In genomic region chr15:89136818-89137772, GRCh38 we compare ENCODE assay signal across 1 cellular context.
TF ChIP-seq lines count a peak whose summit lies in the region.

No MANE protein-coding gene starts in this region.

TF ChIP-seq in HepG2, 621 proteins besides CTCF, POLR2A, EP300 and RAD21 (continued from another document and continues in another):
- TF ChIP-seq, protein P1, sequence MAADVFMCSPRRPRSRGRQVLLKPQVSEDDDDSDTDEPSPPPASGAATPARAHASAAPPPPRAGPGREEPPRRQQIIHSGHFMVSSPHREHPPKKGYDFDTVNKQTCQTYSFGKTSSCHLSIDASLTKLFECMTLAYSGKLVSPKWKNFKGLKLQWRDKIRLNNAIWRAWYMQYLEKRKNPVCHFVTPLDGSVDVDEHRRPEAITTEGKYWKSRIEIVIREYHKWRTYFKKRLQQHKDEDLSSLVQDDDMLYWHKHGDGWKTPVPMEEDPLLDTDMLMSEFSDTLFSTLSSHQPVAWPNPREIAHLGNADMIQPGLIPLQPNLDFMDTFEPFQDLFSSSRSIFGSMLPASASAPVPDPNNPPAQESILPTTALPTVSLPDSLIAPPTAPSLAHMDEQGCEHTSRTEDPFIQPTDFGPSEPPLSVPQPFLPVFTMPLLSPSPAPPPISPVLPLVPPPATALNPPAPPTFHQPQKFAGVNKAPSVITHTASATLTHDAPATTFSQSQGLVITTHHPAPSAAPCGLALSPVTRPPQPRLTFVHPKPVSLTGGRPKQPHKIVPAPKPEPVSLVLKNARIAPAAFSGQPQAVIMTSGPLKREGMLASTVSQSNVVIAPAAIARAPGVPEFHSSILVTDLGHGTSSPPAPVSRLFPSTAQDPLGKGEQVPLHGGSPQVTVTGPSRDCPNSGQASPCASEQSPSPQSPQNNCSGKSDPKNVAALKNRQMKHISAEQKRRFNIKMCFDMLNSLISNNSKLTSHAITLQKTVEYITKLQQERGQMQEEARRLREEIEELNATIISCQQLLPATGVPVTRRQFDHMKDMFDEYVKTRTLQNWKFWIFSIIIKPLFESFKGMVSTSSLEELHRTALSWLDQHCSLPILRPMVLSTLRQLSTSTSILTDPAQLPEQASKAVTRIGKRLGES (CRISPR knock-in tag; IDR thresholded peaks at IDR 0.05; ENCODE audit: borderline replicate concordance): no peak
- TF ChIP-seq PAWR (CRISPR knock-in tag; IDR thresholded peaks at IDR 0.05; ENCODE audit: borderline replicate concordance): no peak
- TF ChIP-seq TIGD3 (CRISPR knock-in tag; IDR thresholded peaks at IDR 0.05; ENCODE audit: borderline replicate concordance): no peak
- no peak for TF ChIP-seq ZNF432 (CRISPR knock-in tag; IDR thresholded peaks at IDR 0.05; ENCODE audit: borderline replicate concordance)
- no peak for TF ChIP-seq PAF1 (CRISPR knock-in tag; IDR thresholded peaks at IDR 0.05)
- 0 out of 2 replicates have a peak, but pooled peaks have one; percentile 29 for TF ChIP-seq ZNF12 (CRISPR knock-in tag; IDR thresholded peaks at IDR 0.05)
- TF ChIP-seq ZNF678 (CRISPR knock-in tag; IDR thresholded peaks at IDR 0.05): no peak
- peak; percentile 47 for TF ChIP-seq ZNF18 (CRISPR knock-in tag; IDR thresholded peaks at IDR 0.05; ENCODE audit: insufficient replicate concordance)
- TF ChIP-seq ZNF782 (CRISPR knock-in tag; IDR thresholded peaks at IDR 0.05; ENCODE audit: borderline replicate concordance): no peak
- TF ChIP-seq ZFP1 (CRISPR knock-in tag; IDR thresholded peaks at IDR 0.05): no peak
- TF ChIP-seq ZNF224 (CRISPR knock-in tag; IDR thresholded peaks at IDR 0.05): no peak
- TF ChIP-seq KMT2A (CRISPR knock-in tag; IDR thresholded peaks at IDR 0.05): peak; percentile 79; the same call in 1 of the 2 replicates
- 0 out of 2 replicates have a peak, but pooled peaks have one; percentile 65 for TF ChIP-seq ZNF138 (CRISPR knock-in tag; IDR thresholded peaks at IDR 0.05; ENCODE audit: low read depth)
- TF ChIP-seq, protein P2, sequence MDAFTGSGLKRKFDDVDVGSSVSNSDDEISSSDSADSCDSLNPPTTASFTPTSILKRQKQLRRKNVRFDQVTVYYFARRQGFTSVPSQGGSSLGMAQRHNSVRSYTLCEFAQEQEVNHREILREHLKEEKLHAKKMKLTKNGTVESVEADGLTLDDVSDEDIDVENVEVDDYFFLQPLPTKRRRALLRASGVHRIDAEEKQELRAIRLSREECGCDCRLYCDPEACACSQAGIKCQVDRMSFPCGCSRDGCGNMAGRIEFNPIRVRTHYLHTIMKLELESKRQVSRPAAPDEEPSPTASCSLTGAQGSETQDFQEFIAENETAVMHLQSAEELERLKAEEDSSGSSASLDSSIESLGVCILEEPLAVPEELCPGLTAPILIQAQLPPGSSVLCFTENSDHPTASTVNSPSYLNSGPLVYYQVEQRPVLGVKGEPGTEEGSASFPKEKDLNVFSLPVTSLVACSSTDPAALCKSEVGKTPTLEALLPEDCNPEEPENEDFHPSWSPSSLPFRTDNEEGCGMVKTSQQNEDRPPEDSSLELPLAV (CRISPR knock-in tag; conservative IDR thresholded peaks at IDR 0.05; ENCODE audit: low read depth): no peak
- no peak for TF ChIP-seq SYNCRIP (IDR thresholded peaks at IDR 0.05; ENCODE audit: insufficient read depth, low read depth, low read length)
- TF ChIP-seq DNMT3B (CRISPR knock-in tag; conservative IDR thresholded peaks at IDR 0.05): no peak; the same call in 1 of the 2 replicates
- TF ChIP-seq ISX (CRISPR knock-in tag; conservative IDR thresholded peaks at IDR 0.05): no peak
- no peak for TF ChIP-seq CBX2 (IDR thresholded peaks at IDR 0.05; ENCODE audit: low read depth, low read length)
- no peak for TF ChIP-seq CBX2 (CRISPR knock-in tag; IDR thresholded peaks at IDR 0.05; ENCODE audit: low read depth)
- no peak for TF ChIP-seq ZNF326 (CRISPR knock-in tag; IDR thresholded peaks at IDR 0.05; ENCODE audit: borderline replicate concordance)
- TF ChIP-seq ZNF451 (CRISPR knock-in tag; IDR thresholded peaks at IDR 0.05): no peak; the same call in 1 of the 2 replicates
- no peak for TF ChIP-seq MAZ (IDR thresholded peaks at IDR 0.05; ENCODE audit: borderline replicate concordance, low read depth, low read length)
- TF ChIP-seq MAZ (CRISPR knock-in tag; IDR thresholded peaks at IDR 0.05; ENCODE audit: low read depth): peak; percentile 55; the same call in 1 of the 2 replicates
- no peak for TF ChIP-seq POLR2AphosphoS2 (IDR thresholded peaks at IDR 0.05; ENCODE audit: low read depth, low read length)
- TF ChIP-seq, protein P3, sequence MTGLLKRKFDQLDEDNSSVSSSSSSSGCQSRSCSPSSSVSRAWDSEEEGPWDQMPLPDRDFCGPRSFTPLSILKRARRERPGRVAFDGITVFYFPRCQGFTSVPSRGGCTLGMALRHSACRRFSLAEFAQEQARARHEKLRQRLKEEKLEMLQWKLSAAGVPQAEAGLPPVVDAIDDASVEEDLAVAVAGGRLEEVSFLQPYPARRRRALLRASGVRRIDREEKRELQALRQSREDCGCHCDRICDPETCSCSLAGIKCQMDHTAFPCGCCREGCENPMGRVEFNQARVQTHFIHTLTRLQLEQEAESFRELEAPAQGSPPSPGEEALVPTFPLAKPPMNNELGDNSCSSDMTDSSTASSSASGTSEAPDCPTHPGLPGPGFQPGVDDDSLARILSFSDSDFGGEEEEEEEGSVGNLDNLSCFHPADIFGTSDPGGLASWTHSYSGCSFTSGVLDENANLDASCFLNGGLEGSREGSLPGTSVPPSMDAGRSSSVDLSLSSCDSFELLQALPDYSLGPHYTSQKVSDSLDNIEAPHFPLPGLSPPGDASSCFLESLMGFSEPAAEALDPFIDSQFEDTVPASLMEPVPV (CRISPR knock-in tag; IDR thresholded peaks at IDR 0.05): no peak; the same call in 1 of the 2 replicates
- no peak for TF ChIP-seq RBFOX2 (IDR thresholded peaks at IDR 0.05; ENCODE audit: low read depth, low read length)
- no peak for TF ChIP-seq ZBTB2 (CRISPR knock-in tag; IDR thresholded peaks at IDR 0.05; ENCODE audit: low read depth)
- no peak for TF ChIP-seq ZNF557 (CRISPR knock-in tag; IDR thresholded peaks at IDR 0.05)
- TF ChIP-seq, protein P4, sequence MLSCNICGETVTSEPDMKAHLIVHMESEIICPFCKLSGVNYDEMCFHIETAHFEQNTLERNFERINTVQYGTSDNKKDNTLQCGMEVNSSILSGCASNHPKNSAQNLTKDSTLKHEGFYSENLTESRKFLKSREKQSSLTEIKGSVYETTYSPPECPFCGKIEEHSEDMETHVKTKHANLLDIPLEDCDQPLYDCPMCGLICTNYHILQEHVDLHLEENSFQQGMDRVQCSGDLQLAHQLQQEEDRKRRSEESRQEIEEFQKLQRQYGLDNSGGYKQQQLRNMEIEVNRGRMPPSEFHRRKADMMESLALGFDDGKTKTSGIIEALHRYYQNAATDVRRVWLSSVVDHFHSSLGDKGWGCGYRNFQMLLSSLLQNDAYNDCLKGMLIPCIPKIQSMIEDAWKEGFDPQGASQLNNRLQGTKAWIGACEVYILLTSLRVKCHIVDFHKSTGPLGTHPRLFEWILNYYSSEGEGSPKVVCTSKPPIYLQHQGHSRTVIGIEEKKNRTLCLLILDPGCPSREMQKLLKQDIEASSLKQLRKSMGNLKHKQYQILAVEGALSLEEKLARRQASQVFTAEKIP (CRISPR knock-in tag; IDR thresholded peaks at IDR 0.05; ENCODE audit: borderline replicate concordance): no peak
- TF ChIP-seq SALL2 (CRISPR knock-in tag; IDR thresholded peaks at IDR 0.05): no peak
- TF ChIP-seq ZNF713 (CRISPR knock-in tag; IDR thresholded peaks at IDR 0.05): no peak
- TF ChIP-seq FOXO1 (CRISPR knock-in tag; IDR thresholded peaks at IDR 0.05): peak; percentile 89
- no peak for TF ChIP-seq ZNF558 (CRISPR knock-in tag; IDR thresholded peaks at IDR 0.05; ENCODE audit: borderline replicate concordance)
- no peak for TF ChIP-seq KLF6 (CRISPR knock-in tag; IDR thresholded peaks at IDR 0.05)
- TF ChIP-seq ZNF550 (CRISPR knock-in tag; IDR thresholded peaks at IDR 0.05; ENCODE audit: borderline replicate concordance): no peak
- no peak for TF ChIP-seq KLF15 (CRISPR knock-in tag; IDR thresholded peaks at IDR 0.05; ENCODE audit: borderline replicate concordance)
- TF ChIP-seq NFYC (CRISPR knock-in tag; IDR thresholded peaks at IDR 0.05): 0 out of 2 replicates have a peak, but pooled peaks have one; percentile 10
- TF ChIP-seq ARNT2 (CRISPR knock-in tag; IDR thresholded peaks at IDR 0.05; ENCODE audit: low read depth): no peak
- TF ChIP-seq MXI1 (IDR thresholded peaks at IDR 0.05; ENCODE audit: borderline replicate concordance, low read depth, low read length): peak; percentile 39; the same call in 1 of the 3 replicates
- TF ChIP-seq MIER2 (CRISPR knock-in tag; IDR thresholded peaks at IDR 0.05): peak; percentile 50
- TF ChIP-seq HOXA3 (CRISPR knock-in tag; IDR thresholded peaks at IDR 0.05): peak; percentile 88
- no peak for TF ChIP-seq SRSF9 (IDR thresholded peaks at IDR 0.05; ENCODE audit: borderline replicate concordance, insufficient read depth, low read depth, low read length, poor library complexity, severe bottlenecking)
- TF ChIP-seq PHF8 (CRISPR knock-in tag; IDR thresholded peaks at IDR 0.05): peak; percentile 44; the same call in 1 of the 2 replicates
- TF ChIP-seq SMAD9 (CRISPR knock-in tag; IDR thresholded peaks at IDR 0.05): no peak
- no peak for TF ChIP-seq ZIK1 (CRISPR knock-in tag; IDR thresholded peaks at IDR 0.05; ENCODE audit: borderline replicate concordance, low read depth)
- no peak for TF ChIP-seq GABPA (IDR thresholded peaks at IDR 0.05; ENCODE audit: low read depth, low read length)
- TF ChIP-seq GABPA (CRISPR knock-in tag; IDR thresholded peaks at IDR 0.05; ENCODE audit: low read depth): peak; percentile 72
- no peak for TF ChIP-seq CEBPZ (IDR thresholded peaks at IDR 0.05; ENCODE audit: low read length)
- TF ChIP-seq SMARCE1 (IDR thresholded peaks at IDR 0.05; ENCODE audit: borderline replicate concordance): no peak
